In genomic region chr5:98428806-98429205, GRCh38 we compare ENCODE assay signal across 11 cellular contexts.
DNase-seq lines count a peak whose midpoint lies in the region; ATAC-seq and TF ChIP-seq lines count a peak whose summit lies in the region.
"Had no signal": no experiment of that assay in that cellular context is flagged by ENCODE, and none has a peak within 500 bp of the region (broad histone marks: within the 10 kb centered on the region; RNA-seq: fewer than 3 reads in every experiment).

No MANE protein-coding gene starts in this region.

- no peak for TF ChIP-seq POLR2A in spleen (IDR thresholded peaks at IDR 0.05)

- DNase-seq in SK-MEL-5 (ENCODE audit: low read depth, low spot score) (peak; percentile 2), lung (ENCODE audit: low spot score) (peak; percentile 68), NCI-H2029 treated with DMSO at 0.1 percent for 48 hours (lab: John Stamatoyannopoulos, UW) (no peak), spleen (no peak), islet precursor cell (no peak)
- no peak for DNase-seq in CD8-positive, alpha-beta T cell
- DNase-seq: PC-9, substantia nigra had no signal

- POLR2A ChIA-PET in CD8-positive, alpha-beta T cell (lab: Charles Lee) = no interaction called here

- no peaks in the 10 kb centered on the region for H3K27me3 Mint-ChIP-seq in CD8-positive, alpha-beta T cell (ENCODE audit: low read depth)
- H3K27me3 Mint-ChIP-seq: progenitor cell of endocrine pancreas had no signal

- no peaks in the 10 kb centered on the region for H3K4me1 ChIP-seq in lung (ENCODE audit: control insufficient read depth in 2 of 2, insufficient read depth in 2 of 2, low read length in 2 of 2)
- H3K4me1 ChIP-seq in spleen = peaks cover 0 to 7% (median 3%) of the 10 kb centered on the region in 6 donors
- H3K4me1 ChIP-seq in CD8-positive, alpha-beta T cell (ENCODE audit: insufficient read depth, low read length) = no peaks in the 10 kb centered on the region

- ATAC-seq in GM18511 (IDR thresholded peaks at IDR 0.05; ENCODE audit: unreplicated experiment) = peak; percentile 77
- ATAC-seq in HG02759 (IDR thresholded peaks at IDR 0.05; ENCODE audit: unreplicated experiment) = peak; percentile 55
- ATAC-seq in lung (ENCODE audit: insufficient read depth, low FRiP score) = peak; percentile 27
- ATAC-seq in CD8-positive, alpha-beta T cell = no peak

- CTCF ChIA-PET in CD8-positive, alpha-beta T cell (lab: Charles Lee) = no interaction called here

- in situ Hi-C loops in SK-MEL-5 (cut with HindIII; ENCODE audit: low pct_unique_long_range_greater_than_20kb, low sequenced_read_pairs) = no loop called here

- H3K36me3 Mint-ChIP-seq in CD8-positive, alpha-beta T cell = no peaks in the 10 kb centered on the region

- intact Hi-C loops in spleen (cut with DNase I; ENCODE audit: low total_unique reads) = no loop called here
- intact Hi-C loops in CD8-positive, alpha-beta T cell (cut with DNase I, micrococcal nuclease) = no loop called here

- H3K9me3 ChIP-seq in lung (ENCODE audit: control insufficient read depth in 2 of 2, insufficient read depth in 1 of 2, low read length in 1 of 2) (no peaks in the 10 kb centered on the region), spleen (no peaks in the 10 kb centered on the region)
- no peaks in the 10 kb centered on the region for H3K9me3 ChIP-seq in CD8-positive, alpha-beta T cell (ENCODE audit: low read length)

- no peak overlapping the region for H3K4me3 Mint-ChIP-seq in CD8-positive, alpha-beta T cell

- no peak overlapping the region for H3K4me3 ChIP-seq in lung
- no peak overlapping the region for H3K4me3 ChIP-seq in spleen
- no peak overlapping the region for H3K4me3 ChIP-seq in CD8-positive, alpha-beta T cell (ENCODE audit: low read depth, low read length)
- H3K4me3 ChIP-seq: PC-9 had no signal

- no peaks in the 10 kb centered on the region for H3K9me3 Mint-ChIP-seq in CD8-positive, alpha-beta T cell

- H3K4me1 Mint-ChIP-seq in CD8-positive, alpha-beta T cell (ENCODE audit: low read depth) = no peaks in the 10 kb centered on the region

- H3K36me3 ChIP-seq in lung (ENCODE audit: control insufficient read depth in 2 of 2, insufficient read depth in 2 of 2, low read length in 2 of 2) (no peaks in the 10 kb centered on the region), spleen (no peaks in the 10 kb centered on the region)
- H3K36me3 ChIP-seq in CD8-positive, alpha-beta T cell (ENCODE audit: insufficient read depth, low read length) = no peaks in the 10 kb centered on the region

- 33 to 46% methylated on average over 4 of the region's 4 CpGs for WGBS in lung, 2 donors
- 43 to 64% (median 50%) methylated on average over 4 of the region's 4 CpGs for WGBS in spleen, 5 donors

- no peak overlapping the region for H3K27ac Mint-ChIP-seq in CD8-positive, alpha-beta T cell
- H3K27ac Mint-ChIP-seq: progenitor cell of endocrine pancreas had no signal

- TF ChIP-seq CTCF in lung (IDR thresholded peaks at IDR 0.05; ENCODE audit: control extremely low read depth, extremely low read depth) = no peak
- no peak for TF ChIP-seq CTCF in spleen (IDR thresholded peaks at IDR 0.05 in 8 of 11, conservative IDR thresholded peaks at IDR 0.05 in 3 of 11)
- TF ChIP-seq CTCF in CD8-positive, alpha-beta T cell (IDR thresholded peaks at IDR 0.05) = no peak

- H3K27me3 ChIP-seq in lung (ENCODE audit: control insufficient read depth, insufficient read depth) (no peaks in the 10 kb centered on the region), spleen (replicated peaks in 1 of 7) (no peaks in the 10 kb centered on the region)
- H3K27me3 ChIP-seq in CD8-positive, alpha-beta T cell (ENCODE audit: insufficient read depth, low read length) = no peaks in the 10 kb centered on the region

- no peak overlapping the region for H3K27ac ChIP-seq in lung (ENCODE audit: low read depth in 1 of 2, low read length in 1 of 2)
- H3K27ac ChIP-seq in spleen = peak overlapping the region in 2 of 8 donors; percentile 16 to 38
- no peak overlapping the region for H3K27ac ChIP-seq in CD8-positive, alpha-beta T cell (ENCODE audit: low read depth, low read length)
- H3K27ac ChIP-seq: PC-9 had no signal

Comparison
In these comparisons a context has a peak if more than half of its experiments do, and no peak if none do; other contexts are left out.
1. DNase-seq: peak in SK-MEL-5 (single experiment) and lung (single experiment); none in NCI-H2029 treated with DMSO at 0.1 percent for 48 hours (single experiment), spleen (single experiment), CD8-positive, alpha-beta T cell (0 of 7) and islet precursor cell (single experiment).